In the genomic region with DNA sequence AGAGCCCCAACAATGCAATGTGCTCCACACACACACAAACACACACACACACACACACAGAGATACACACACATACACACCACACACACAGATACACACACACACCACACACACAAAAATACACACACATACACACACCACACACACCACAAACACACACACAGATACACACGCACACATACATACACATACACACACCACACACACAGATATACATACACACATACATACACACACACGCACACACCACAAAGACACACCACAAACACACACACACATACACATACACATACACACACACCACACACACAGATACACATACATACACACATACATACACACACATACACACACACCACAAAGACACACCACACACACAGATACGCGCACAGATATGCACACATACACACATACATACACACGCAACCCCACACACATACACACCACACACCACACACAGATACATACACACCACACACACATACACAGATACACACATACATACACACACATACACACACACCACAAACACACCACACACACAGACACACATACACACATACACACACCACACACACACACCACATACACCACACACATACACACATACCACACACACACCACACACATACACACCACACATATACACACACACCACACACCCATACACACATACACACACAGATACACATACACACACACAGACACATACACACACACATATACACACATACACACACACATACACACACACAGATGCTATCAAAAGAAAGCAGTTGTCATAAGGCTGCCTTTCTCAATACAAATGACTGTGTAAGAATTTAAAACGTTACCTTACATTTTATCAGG, we compare ENCODE assay signal across 2 cellular contexts.
TF ChIP-seq lines count a peak whose summit lies in the region.

No MANE protein-coding gene starts in this region.

TF ChIP-seq in HepG2, 621 proteins besides CTCF, POLR2A, EP300 and RAD21 (continues in another document):
- TF ChIP-seq LCORL (IDR thresholded peaks at IDR 0.05) (0 out of 2 replicates have a peak, but pooled peaks have one; percentile 4), LCORL (CRISPR knock-in tag; IDR thresholded peaks at IDR 0.05) (no peak), ZNF136 (CRISPR knock-in tag; IDR thresholded peaks at IDR 0.05; ENCODE audit: low read depth) (no peak), HOXA9 (CRISPR knock-in tag; IDR thresholded peaks at IDR 0.05; ENCODE audit: borderline replicate concordance) (peak; percentile 80; the same call in 1 of the 2 replicates), NBN (conservative IDR thresholded peaks at IDR 0.05) (0 out of 2 replicates have a peak, but pooled peaks have one; percentile 40), NONO (IDR thresholded peaks at IDR 0.05) (0 out of 2 replicates have a peak, but pooled peaks have one; percentile 32), NONO (CRISPR knock-in tag; conservative IDR thresholded peaks at IDR 0.05) (0 out of 2 replicates have a peak, but pooled peaks have one; percentile 11), POLR2AphosphoS5 (IDR thresholded peaks at IDR 0.05; ENCODE audit: low read depth, low read length) (no peak), FOXP1 (IDR thresholded peaks at IDR 0.05) (peak; percentile 20; the same call in 1 of the 2 replicates), FOXP1 (CRISPR knock-in tag; IDR thresholded peaks at IDR 0.05) (no peak), TARDBP (CRISPR knock-in tag; IDR thresholded peaks at IDR 0.05) (0 out of 2 replicates have a peak, but pooled peaks have one; percentile 45), FOXK2 (IDR thresholded peaks at IDR 0.05) (peak; percentile 5; the same call in 1 of the 2 replicates), HNF4G (IDR thresholded peaks at IDR 0.05; ENCODE audit: borderline replicate concordance, low read depth, low read length) (no peak), HNF4G (CRISPR knock-in tag; IDR thresholded peaks at IDR 0.05; ENCODE audit: borderline replicate concordance, low read depth) (no peak)
- TF ChIP-seq, protein P1, sequence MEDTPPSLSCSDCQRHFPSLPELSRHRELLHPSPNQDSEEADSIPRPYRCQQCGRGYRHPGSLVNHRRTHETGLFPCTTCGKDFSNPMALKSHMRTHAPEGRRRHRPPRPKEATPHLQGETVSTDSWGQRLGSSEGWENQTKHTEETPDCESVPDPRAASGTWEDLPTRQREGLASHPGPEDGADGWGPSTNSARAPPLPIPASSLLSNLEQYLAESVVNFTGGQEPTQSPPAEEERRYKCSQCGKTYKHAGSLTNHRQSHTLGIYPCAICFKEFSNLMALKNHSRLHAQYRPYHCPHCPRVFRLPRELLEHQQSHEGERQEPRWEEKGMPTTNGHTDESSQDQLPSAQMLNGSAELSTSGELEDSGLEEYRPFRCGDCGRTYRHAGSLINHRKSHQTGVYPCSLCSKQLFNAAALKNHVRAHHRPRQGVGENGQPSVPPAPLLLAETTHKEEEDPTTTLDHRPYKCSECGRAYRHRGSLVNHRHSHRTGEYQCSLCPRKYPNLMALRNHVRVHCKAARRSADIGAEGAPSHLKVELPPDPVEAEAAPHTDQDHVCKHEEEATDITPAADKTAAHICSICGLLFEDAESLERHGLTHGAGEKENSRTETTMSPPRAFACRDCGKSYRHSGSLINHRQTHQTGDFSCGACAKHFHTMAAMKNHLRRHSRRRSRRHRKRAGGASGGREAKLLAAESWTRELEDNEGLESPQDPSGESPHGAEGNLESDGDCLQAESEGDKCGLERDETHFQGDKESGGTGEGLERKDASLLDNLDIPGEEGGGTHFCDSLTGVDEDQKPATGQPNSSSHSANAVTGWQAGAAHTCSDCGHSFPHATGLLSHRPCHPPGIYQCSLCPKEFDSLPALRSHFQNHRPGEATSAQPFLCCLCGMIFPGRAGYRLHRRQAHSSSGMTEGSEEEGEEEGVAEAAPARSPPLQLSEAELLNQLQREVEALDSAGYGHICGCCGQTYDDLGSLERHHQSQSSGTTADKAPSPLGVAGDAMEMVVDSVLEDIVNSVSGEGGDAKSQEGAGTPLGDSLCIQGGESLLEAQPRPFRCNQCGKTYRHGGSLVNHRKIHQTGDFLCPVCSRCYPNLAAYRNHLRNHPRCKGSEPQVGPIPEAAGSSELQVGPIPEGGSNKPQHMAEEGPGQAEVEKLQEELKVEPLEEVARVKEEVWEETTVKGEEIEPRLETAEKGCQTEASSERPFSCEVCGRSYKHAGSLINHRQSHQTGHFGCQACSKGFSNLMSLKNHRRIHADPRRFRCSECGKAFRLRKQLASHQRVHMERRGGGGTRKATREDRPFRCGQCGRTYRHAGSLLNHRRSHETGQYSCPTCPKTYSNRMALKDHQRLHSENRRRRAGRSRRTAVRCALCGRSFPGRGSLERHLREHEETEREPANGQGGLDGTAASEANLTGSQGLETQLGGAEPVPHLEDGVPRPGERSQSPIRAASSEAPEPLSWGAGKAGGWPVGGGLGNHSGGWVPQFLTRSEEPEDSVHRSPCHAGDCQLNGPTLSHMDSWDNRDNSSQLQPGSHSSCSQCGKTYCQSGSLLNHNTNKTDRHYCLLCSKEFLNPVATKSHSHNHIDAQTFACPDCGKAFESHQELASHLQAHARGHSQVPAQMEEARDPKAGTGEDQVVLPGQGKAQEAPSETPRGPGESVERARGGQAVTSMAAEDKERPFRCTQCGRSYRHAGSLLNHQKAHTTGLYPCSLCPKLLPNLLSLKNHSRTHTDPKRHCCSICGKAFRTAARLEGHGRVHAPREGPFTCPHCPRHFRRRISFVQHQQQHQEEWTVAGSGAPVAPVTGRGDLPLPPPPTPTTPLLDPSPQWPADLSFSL (CRISPR knock-in tag; IDR thresholded peaks at IDR 0.05), result peak; percentile 92
- TF ChIP-seq, protein P2, sequence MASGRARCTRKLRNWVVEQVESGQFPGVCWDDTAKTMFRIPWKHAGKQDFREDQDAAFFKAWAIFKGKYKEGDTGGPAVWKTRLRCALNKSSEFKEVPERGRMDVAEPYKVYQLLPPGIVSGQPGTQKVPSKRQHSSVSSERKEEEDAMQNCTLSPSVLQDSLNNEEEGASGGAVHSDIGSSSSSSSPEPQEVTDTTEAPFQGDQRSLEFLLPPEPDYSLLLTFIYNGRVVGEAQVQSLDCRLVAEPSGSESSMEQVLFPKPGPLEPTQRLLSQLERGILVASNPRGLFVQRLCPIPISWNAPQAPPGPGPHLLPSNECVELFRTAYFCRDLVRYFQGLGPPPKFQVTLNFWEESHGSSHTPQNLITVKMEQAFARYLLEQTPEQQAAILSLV (CRISPR knock-in tag; IDR thresholded peaks at IDR 0.05; ENCODE audit: borderline replicate concordance), result no peak
- TF ChIP-seq, protein P3, sequence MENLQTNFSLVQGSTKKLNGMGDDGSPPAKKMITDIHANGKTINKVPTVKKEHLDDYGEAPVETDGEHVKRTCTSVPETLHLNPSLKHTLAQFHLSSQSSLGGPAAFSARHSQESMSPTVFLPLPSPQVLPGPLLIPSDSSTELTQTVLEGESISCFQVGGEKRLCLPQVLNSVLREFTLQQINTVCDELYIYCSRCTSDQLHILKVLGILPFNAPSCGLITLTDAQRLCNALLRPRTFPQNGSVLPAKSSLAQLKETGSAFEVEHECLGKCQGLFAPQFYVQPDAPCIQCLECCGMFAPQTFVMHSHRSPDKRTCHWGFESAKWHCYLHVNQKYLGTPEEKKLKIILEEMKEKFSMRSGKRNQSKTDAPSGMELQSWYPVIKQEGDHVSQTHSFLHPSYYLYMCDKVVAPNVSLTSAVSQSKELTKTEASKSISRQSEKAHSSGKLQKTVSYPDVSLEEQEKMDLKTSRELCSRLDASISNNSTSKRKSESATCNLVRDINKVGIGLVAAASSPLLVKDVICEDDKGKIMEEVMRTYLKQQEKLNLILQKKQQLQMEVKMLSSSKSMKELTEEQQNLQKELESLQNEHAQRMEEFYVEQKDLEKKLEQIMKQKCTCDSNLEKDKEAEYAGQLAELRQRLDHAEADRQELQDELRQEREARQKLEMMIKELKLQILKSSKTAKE (CRISPR knock-in tag; IDR thresholded peaks at IDR 0.05; ENCODE audit: borderline replicate concordance), result peak; percentile 25; the same call in 1 of the 2 replicates

TF ChIP-seq in H1, 55 proteins besides CTCF, POLR2A, EP300 and RAD21:
- TF ChIP-seq EZH2 (IDR thresholded peaks at IDR 0.05; ENCODE audit: low read depth, low read length, severe bottlenecking), result no peak
- TF ChIP-seq POU5F1 (IDR thresholded peaks at IDR 0.05; ENCODE audit: low read depth, low read length), result no peak
- no peak for TF ChIP-seq BRCA1 (IDR thresholded peaks at IDR 0.05; ENCODE audit: low read depth, low read length)
- no peak for TF ChIP-seq BACH1 (IDR thresholded peaks at IDR 0.05; ENCODE audit: low read length)
- no peak for TF ChIP-seq TEAD4 (IDR thresholded peaks at IDR 0.05; ENCODE audit: low read depth, low read length)
- TF ChIP-seq RBBP5 (IDR thresholded peaks at IDR 0.05; ENCODE audit: borderline replicate concordance, low read depth, low read length), result no peak
- TF ChIP-seq ZNF274 (IDR thresholded peaks at IDR 0.05; ENCODE audit: borderline replicate concordance, extremely low read depth, low read length), result no peak
- TF ChIP-seq, protein P4, sequence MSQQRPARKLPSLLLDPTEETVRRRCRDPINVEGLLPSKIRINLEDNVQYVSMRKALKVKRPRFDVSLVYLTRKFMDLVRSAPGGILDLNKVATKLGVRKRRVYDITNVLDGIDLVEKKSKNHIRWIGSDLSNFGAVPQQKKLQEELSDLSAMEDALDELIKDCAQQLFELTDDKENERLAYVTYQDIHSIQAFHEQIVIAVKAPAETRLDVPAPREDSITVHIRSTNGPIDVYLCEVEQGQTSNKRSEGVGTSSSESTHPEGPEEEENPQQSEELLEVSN (IDR thresholded peaks at IDR 0.05), result no peak
- TF ChIP-seq FOSL1 (IDR thresholded peaks at IDR 0.05; ENCODE audit: insufficient read depth, low read depth, low read length), result no peak
- TF ChIP-seq, protein P5, sequence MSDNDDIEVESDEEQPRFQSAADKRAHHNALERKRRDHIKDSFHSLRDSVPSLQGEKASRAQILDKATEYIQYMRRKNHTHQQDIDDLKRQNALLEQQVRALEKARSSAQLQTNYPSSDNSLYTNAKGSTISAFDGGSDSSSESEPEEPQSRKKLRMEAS (IDR thresholded peaks at IDR 0.05), result no peak
- no peak for TF ChIP-seq HDAC6 (IDR thresholded peaks at IDR 0.05; ENCODE audit: low read depth, low read length)
- no peak for TF ChIP-seq EGR1 (IDR thresholded peaks at IDR 0.05; ENCODE audit: borderline replicate concordance, low read depth, low read length)
